In genomic region chr18:35581555-35582309, GRCh38 we compare ENCODE assay signal across 8 cellular contexts. TPM values are rescaled to one million over a fixed set of nuclear protein-coding genes. Genes with fewer than 3 reads are reported as not detected.
DNase-seq lines count a peak whose midpoint lies in the region; ATAC-seq and TF ChIP-seq lines count a peak whose summit lies in the region.

GALNT1 (plus strand) TSS chr18:35581740; CDS start chr18:35654663, 72,923 bp downstream.

- DNase-seq in COLO668 (lab: John Stamatoyannopoulos, UW; ENCODE audit: unreplicated experiment) (peak; percentile 72), WERI-Rb-1 (peak; percentile 22), lung (ENCODE audit: low spot score) (no peak), stomach (no peak), dedifferentiated amniotic fluid mesenchymal stem cell (ENCODE audit: extremely low spot score) (no peak)

- H3K4me1 ChIP-seq in duodenal mucosa (ENCODE audit: control insufficient read depth in 1 of 2, insufficient read depth in 2 of 2, low read length in 2 of 2) (peaks cover 35% of the 10 kb centered on the region in 2 donors), lung (ENCODE audit: control insufficient read depth in 2 of 2, insufficient read depth in 2 of 2, low read length in 2 of 2) (peaks cover 7 to 11% of the 10 kb centered on the region in 2 donors), stomach (peaks cover 17 to 33% (median 26%) of the 10 kb centered on the region in 4 donors)

- ATAC-seq in HG02588 (IDR thresholded peaks at IDR 0.05; ENCODE audit: unreplicated experiment) (peak; percentile 29), lung (ENCODE audit: insufficient read depth, low FRiP score) (no peak), GM18909 (IDR thresholded peaks at IDR 0.05; ENCODE audit: poor library complexity, unreplicated experiment) (no peak)

- H3K4me3 ChIP-seq in WERI-Rb-1 (ENCODE audit: low read depth, low read length) (peak within 1 kb of the TSS; percentile 78), duodenal mucosa (ENCODE audit: low read depth in 1 of 2, low read length in 2 of 2) (peak within 1 kb of the TSS; percentile 80 to 86), lung (peak within 1 kb of the TSS; percentile 72), stomach (peak within 1 kb of the TSS; percentile 67 to 89 (median 84))

- H3K27ac ChIP-seq in WERI-Rb-1 (peak within 1 kb of the TSS; percentile 80), duodenal mucosa (ENCODE audit: low read depth, low read length) (peak within 1 kb of the TSS; percentile 79), lung (ENCODE audit: low read depth in 1 of 2, low read length in 1 of 2) (peak within 1 kb of the TSS; percentile 95), stomach (peak within 1 kb of the TSS; percentile 87 to 97 (median 93))

- TF ChIP-seq EP300 in stomach (IDR thresholded peaks at IDR 0.05) = no peak

- no peaks in the 10 kb centered on the region for H3K27me3 ChIP-seq in WERI-Rb-1 (ENCODE audit: insufficient read depth, low read depth, severe bottlenecking)
- H3K27me3 ChIP-seq in duodenal mucosa (ENCODE audit: control insufficient read depth in 1 of 2, insufficient read depth in 2 of 2, low read length in 2 of 2) = no peaks in the 10 kb centered on the region
- no peaks in the 10 kb centered on the region for H3K27me3 ChIP-seq in lung (ENCODE audit: control insufficient read depth, insufficient read depth)
- H3K27me3 ChIP-seq in stomach = no peaks in the 10 kb centered on the region

- TF ChIP-seq CTCF in WERI-Rb-1 (IDR thresholded peaks at IDR 0.05; ENCODE audit: low read depth, low read length) (no peak), lung (IDR thresholded peaks at IDR 0.05; ENCODE audit: control extremely low read depth, extremely low read depth) (no peak), stomach (IDR thresholded peaks at IDR 0.05) (no peak)

- H3K9me3 ChIP-seq in WERI-Rb-1 (ENCODE audit: severe bottlenecking) (no peaks in the 10 kb centered on the region), duodenal mucosa (ENCODE audit: control insufficient read depth in 1 of 2, low read length in 2 of 2) (no peaks in the 10 kb centered on the region), lung (ENCODE audit: control insufficient read depth in 2 of 2, insufficient read depth in 1 of 2, low read length in 1 of 2) (no peaks in the 10 kb centered on the region), stomach (no peaks in the 10 kb centered on the region)

- no peaks in the 10 kb centered on the region for H3K36me3 ChIP-seq in WERI-Rb-1
- H3K36me3 ChIP-seq in duodenal mucosa (ENCODE audit: control insufficient read depth in 1 of 2, insufficient read depth in 2 of 2, low read length in 2 of 2) = no peaks in the 10 kb centered on the region
- no peaks in the 10 kb centered on the region for H3K36me3 ChIP-seq in lung (ENCODE audit: control insufficient read depth in 2 of 2, insufficient read depth in 2 of 2, low read length in 2 of 2)
- H3K36me3 ChIP-seq in stomach = no peaks in the 10 kb centered on the region

- TF ChIP-seq POLR2A in stomach (IDR thresholded peaks at IDR 0.05) = no peak

- intact Hi-C loops in stomach (cut with DNase I; ENCODE audit: low total_unique reads) = no loop called here

- 0% methylated on average over 43 to 96 of the region's 119 CpGs for WGBS in lung, 2 donors
- 0% methylated on average over 20 to 64 of the region's 119 CpGs for WGBS in stomach, 5 donors

- H3K9ac ChIP-seq in duodenal mucosa (ENCODE audit: low read depth in 1 of 2, low read length in 2 of 2) = peak within 1 kb of the TSS; percentile 69 to 73

RNA-seq across cellular contexts. Expression of gene GALNT1, which starts in this region (rescaled TPM):
- total RNA-seq in lung (10 to 100 TPM; 61.4 to 73.4 TPM), stomach (10 to 100 TPM; 11.2 to 83.9 (median 30.7) TPM)
- polyA plus RNA-seq in lung (10 to 100 TPM; 16.9 to 32.1 TPM), stomach (10 to 100 TPM; 12.3 to 14.2 (median 13.4) TPM)

Comparison
In these comparisons a context has a peak if more than half of its experiments do, and no peak if none do; other contexts are left out.
1. DNase-seq: peak in COLO668 (single experiment) and WERI-Rb-1 (single experiment); none in lung (single experiment), stomach (single experiment) and dedifferentiated amniotic fluid mesenchymal stem cell (single experiment).
2. Peak in every context shown above with its lines, with median percentiles within 50 percentile points of each other: H3K27ac ChIP-seq and H3K4me3 ChIP-seq.